11 cellular contexts compared by ENCODE assay signal in the genomic region with DNA sequence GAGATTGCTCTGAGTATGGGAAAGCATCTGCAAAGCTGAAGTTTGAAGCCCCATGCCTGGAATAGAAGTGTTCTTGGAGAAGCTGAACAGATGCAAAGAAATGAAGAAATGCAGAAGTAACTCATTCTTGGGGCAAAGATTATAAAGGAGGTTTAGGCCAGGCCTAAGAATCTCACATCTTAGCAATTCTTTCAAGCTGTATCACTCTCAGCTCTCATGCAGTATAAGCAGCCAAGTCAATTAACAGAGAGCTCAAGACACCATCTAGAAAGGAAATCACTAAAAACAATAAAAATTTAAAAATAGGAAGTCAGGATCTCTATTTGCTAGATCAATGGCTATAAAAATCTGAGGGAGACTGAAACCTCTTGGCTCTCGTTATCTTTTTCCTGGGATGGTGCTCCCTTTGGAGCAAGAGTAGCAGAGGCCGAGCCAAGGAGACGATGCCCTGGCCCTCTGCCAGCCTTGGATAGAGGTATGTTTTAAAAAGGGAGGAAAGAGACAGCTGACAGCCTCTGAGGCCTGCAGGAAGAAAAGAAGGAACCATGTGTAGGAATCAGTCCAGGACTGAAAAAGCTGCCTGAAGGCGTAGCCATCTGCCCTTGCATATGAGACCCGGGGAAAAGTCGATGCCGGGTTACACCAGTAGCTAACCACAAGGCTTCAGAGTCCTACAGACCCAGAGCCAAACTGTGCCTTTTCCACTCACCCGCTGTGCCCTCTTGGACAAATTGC.
DNase-seq lines count a peak whose midpoint lies in the region; ATAC-seq and TF ChIP-seq lines count a peak whose summit lies in the region.
"Had no signal": no experiment of that assay in that cellular context is flagged by ENCODE, and none has a peak within 500 bp of the region (broad histone marks: within the 10 kb centered on the region; RNA-seq: fewer than 3 reads in every experiment).

No MANE protein-coding gene starts in this region.

- peaks cover 47% of the 10 kb centered on the region for H3K4me1 Mint-ChIP-seq in nephron
- H3K4me1 Mint-ChIP-seq in stimulated activated naive B cell treated with anti-CD40 and anti-IgM and Interleukin-4, amounts not matched to agents 10 μg/mL and 1 μg/mL and 100 μg/mL, for 72 hours, result no peaks in the 10 kb centered on the region

- TF ChIP-seq CTCF in AG10803 (conservative IDR thresholded peaks at IDR 0.05; ENCODE audit: low read length) (no peak), choroid plexus epithelial cell (conservative IDR thresholded peaks at IDR 0.05; ENCODE audit: low read depth, low read length) (no peak), nephron (IDR thresholded peaks at IDR 0.05; ENCODE audit: unreplicated experiment in 3 of 3) (no peak), RWPE1 (conservative IDR thresholded peaks at IDR 0.05; ENCODE audit: low read depth) (no peak)

- POLR2A ChIA-PET in RWPE1 (lab: Yijun Ruan, JAX; ENCODE audit: low non-redundant PET), result no interaction called here

- H3K4me3 ChIP-seq in AG10803 (ENCODE audit: low read length) (no peak overlapping the region), choroid plexus epithelial cell (ENCODE audit: low read depth, low read length) (no peak overlapping the region)

- peak overlapping the region in 1 of 3 experiments; percentile 23 for H3K4me3 Mint-ChIP-seq in nephron
- H3K4me3 Mint-ChIP-seq in stimulated activated naive B cell treated with anti-CD40 and anti-IgM and Interleukin-4, amounts not matched to agents 10 μg/mL and 1 μg/mL and 100 μg/mL, for 72 hours, result no peak overlapping the region
- H3K4me3 Mint-ChIP-seq: activated T-cell treated with anti-CD3 and anti-CD28 coated beads, Interleukin-2, amount 50 U/mL, for 24 hours had no signal

- H3K27me3 Mint-ChIP-seq in nephron (ENCODE audit: low read depth), result no peaks in the 10 kb centered on the region
- peaks cover 0 to 6% of the 10 kb centered on the region in 2 donors for H3K27me3 Mint-ChIP-seq in stimulated activated naive B cell treated with anti-CD40 and anti-IgM and Interleukin-4, amounts not matched to agents 10 μg/mL and 1 μg/mL and 100 μg/mL, for 72 hours
- H3K27me3 Mint-ChIP-seq: activated T-cell treated with anti-CD3 and anti-CD28 coated beads, Interleukin-2, amount 50 U/mL, for 24 hours had no signal

- CTCF ChIA-PET in RWPE1 (lab: Yijun Ruan, JAX), result no interaction called here

- peak overlapping the region; percentile 85 to 93 (median 92) for H3K27ac Mint-ChIP-seq in nephron
- no peak overlapping the region for H3K27ac Mint-ChIP-seq in stimulated activated naive B cell treated with anti-CD40 and anti-IgM and Interleukin-4, amounts not matched to agents 10 μg/mL and 1 μg/mL and 100 μg/mL, for 72 hours
- H3K27ac Mint-ChIP-seq: activated T-cell treated with anti-CD3 and anti-CD28 coated beads, Interleukin-2, amount 50 U/mL, for 24 hours had no signal

- ATAC-seq in stimulated activated naive B cell treated with anti-CD40 and anti-IgM and Interleukin-4, amounts not matched to agents 10 μg/mL and 1 μg/mL and 100 μg/mL, for 72 hours (replicated peaks), result no peak
- ATAC-seq: esophagus mucosa had no signal

- no peaks in the 10 kb centered on the region for H3K36me3 Mint-ChIP-seq in nephron (ENCODE audit: low read depth)
- no peaks in the 10 kb centered on the region for H3K36me3 Mint-ChIP-seq in stimulated activated naive B cell treated with anti-CD40 and anti-IgM and Interleukin-4, amounts not matched to agents 10 μg/mL and 1 μg/mL and 100 μg/mL, for 72 hours

- no peak overlapping the region for H3K27ac ChIP-seq in RWPE1

- no peaks in the 10 kb centered on the region for H3K9me3 Mint-ChIP-seq in nephron
- no peaks in the 10 kb centered on the region for H3K9me3 Mint-ChIP-seq in stimulated activated naive B cell treated with anti-CD40 and anti-IgM and Interleukin-4, amounts not matched to agents 10 μg/mL and 1 μg/mL and 100 μg/mL, for 72 hours
- H3K9me3 Mint-ChIP-seq: activated T-cell treated with anti-CD3 and anti-CD28 coated beads, Interleukin-2, amount 50 U/mL, for 24 hours had no signal

- DNase-seq in AG10803 (ENCODE audit: low read depth), result peak; percentile 50
- DNase-seq in LHCN-M2 (ENCODE audit: low read depth), result peak; percentile 23
- peak; percentile 21 for DNase-seq in choroid plexus epithelial cell (ENCODE audit: low read depth)
- DNase-seq in stimulated activated naive B cell treated with anti-CD40 and anti-IgM and Interleukin-4, amounts not matched to agents 10 μg/mL and 1 μg/mL and 100 μg/mL, for 72 hours, result no peak
- no peak for DNase-seq in SHP77 treated with DMSO at 0.1 percent for 48 hours (lab: John Stamatoyannopoulos, UW)
- no peak for DNase-seq in NCI-H2081 (lab: John Stamatoyannopoulos, UW)
- DNase-seq in RWPE1 (ENCODE audit: low spot score), result no peak
- DNase-seq: activated T-cell treated with anti-CD3 and anti-CD28 coated beads, Interleukin-2, amount 50 U/mL, for 24 hours; NCI-H2171 had no signal

Comparison
In these comparisons a context has a peak if more than half of its experiments do, and no peak if none do; other contexts are left out.
1. DNase-seq: peak in AG10803 (single experiment), LHCN-M2 (single experiment) and choroid plexus epithelial cell (single experiment); none in stimulated activated naive B cell treated with anti-CD40 and anti-IgM and Interleukin-4, amounts not matched to agents 10 μg/mL and 1 μg/mL and 100 μg/mL, for 72 hours (single experiment), SHP77 treated with DMSO at 0.1 percent for 48 hours (single experiment), NCI-H2081 (0 of 2) and RWPE1 (single experiment).